Comparison of ENCODE assay signal across 22 cellular contexts in genomic region chr6:88208736-88209135, GRCh38.
"Had no signal": no experiment of that assay in that cellular context is flagged by ENCODE, and none has a peak within 500 bp of the region (broad histone marks: within the 10 kb centered on the region; RNA-seq: fewer than 3 reads in every experiment).

No MANE protein-coding gene starts in this region.

- DNase-seq: activated B cell treated with CpG ODN at 0.5 μM for 24 hours; activated CD4-positive, alpha-beta T cell treated with anti-CD3 and anti-CD28 coated beads for 1 hour; activated CD4-positive, alpha-beta T cell treated with anti-CD3 and anti-CD28 coated beads, Interleukin-2, amount 10 ng/mL, durations not matched to agents 24 days and 14 days; activated CD4-positive, alpha-beta T cell treated with anti-CD3 and anti-CD28 coated beads, Interleukin-2, amount 50 U/mL, for 48 hours; activated effector memory CD4-positive, alpha-beta T cell treated with anti-CD3 and anti-CD28 coated beads, Interleukin-2, amount 50 U/mL, for 16 hours; activated naive CD4-positive, alpha-beta T cell treated with Interleukin-2 at 50 U/mL for 16 hours; activated naive CD8-positive, alpha-beta T cell treated with anti-CD3 and anti-CD28 coated beads, Interleukin-2, amount 50 U/mL, for 24 hours; activated T-cell treated with anti-CD3 and anti-CD28 coated beads, Interleukin-2, amount 50 U/mL, for 4 hours; amniotic stem cell; body of pancreas; central memory CD4-positive, alpha-beta T cell; NCI-H1092; NCI-H1417; NCI-H2029 treated with DMSO at 0.1 percent for 48 hours; NCI-H510A; NCI-H526 treated with DMSO at 0.1 percent for 48 hours; PC-9; SHP77 treated with DMSO at 0.1 percent for 48 hours; T-cell; T-helper 2 cell; T1000 had no signal

- H3K4me3 ChIP-seq: ascending aorta, body of pancreas, PC-9 had no signal
